13 cellular contexts compared by ENCODE assay signal in the genomic region with DNA sequence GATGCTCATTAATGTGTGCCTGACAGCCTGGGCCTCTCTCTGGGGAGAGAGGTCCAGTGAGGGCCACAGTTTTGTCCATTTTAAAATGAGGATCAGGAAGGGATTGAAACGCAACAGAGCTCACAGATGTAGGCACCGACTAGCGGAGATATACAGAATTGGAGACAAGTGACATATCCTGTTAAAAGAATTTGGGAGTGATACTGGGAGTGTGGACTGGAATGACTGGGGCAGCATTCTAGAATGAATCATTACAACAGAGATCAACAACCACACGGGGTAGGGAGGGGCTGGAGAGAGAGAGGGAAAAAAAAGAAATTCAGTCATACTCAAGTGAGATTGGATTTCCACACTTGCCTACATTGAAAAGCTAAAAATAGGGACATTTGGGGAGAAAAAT. TPM values are rescaled to one million over a fixed set of nuclear protein-coding genes. Genes with fewer than 3 reads are reported as not detected.
DNase-seq lines count a peak whose midpoint lies in the region; ATAC-seq and TF ChIP-seq lines count a peak whose summit lies in the region.
"Had no signal": no experiment of that assay in that cellular context is flagged by ENCODE, and none has a peak within 500 bp of the region (broad histone marks: within the 10 kb centered on the region; RNA-seq: fewer than 3 reads in every experiment).

No MANE protein-coding gene starts in this region.

- no peak overlapping the region for H3K27ac ChIP-seq in cardiac muscle cell

- H3K36me3 Mint-ChIP-seq in type B pancreatic cell = no peaks in the 10 kb centered on the region

- H3K4me3 ChIP-seq in cardiac muscle cell = no peak overlapping the region
- H3K4me3 ChIP-seq: tibial nerve had no signal

- no peak for ATAC-seq in left ventricle myocardium superior
- no peak for ATAC-seq in HG02938 (IDR thresholded peaks at IDR 0.05; ENCODE audit: unreplicated experiment)
- ATAC-seq in GM21576 (IDR thresholded peaks at IDR 0.05; ENCODE audit: unreplicated experiment) = no peak

- no peaks in the 10 kb centered on the region for H3K27me3 ChIP-seq in cardiac muscle cell

- peaks cover 2% of the 10 kb centered on the region for H3K4me1 ChIP-seq in cardiac muscle cell (ENCODE audit: low read depth)

- TF ChIP-seq CTCF in cardiac muscle cell (IDR thresholded peaks at IDR 0.05; ENCODE audit: low read depth, low read length) (peak; percentile 38), type B pancreatic cell (conservative IDR thresholded peaks at IDR 0.05) (peak; percentile 43)

- in situ Hi-C loops in SK-MEL-5 (cut with HindIII; ENCODE audit: low pct_unique_long_range_greater_than_20kb, low sequenced_read_pairs) = no loop called here

- intact Hi-C loops in left ventricle myocardium superior (cut with micrococcal nuclease) = no loop called here

- DNase-seq in cardiac muscle cell (ENCODE audit: low read depth in 1 of 2, low spot score in 1 of 2) (peak in 1 of 2 donors; percentile 66), left ventricle myocardium superior (no peak), SK-MEL-5 (ENCODE audit: low read depth, low spot score) (peak; percentile 44), foreskin melanocyte (peak; percentile 12), type B pancreatic cell (ENCODE audit: extremely low spot score, unreplicated experiment) (no peak), NCI-H2196 (lab: John Stamatoyannopoulos, UW; ENCODE audit: unreplicated experiment) (no peak)
- DNase-seq: activated CD8-positive, alpha-beta memory T cell treated with anti-CD3 and anti-CD28 coated beads, Interleukin-2, amount 50 U/mL, for 48 hours; naive B cell; NCI-H2171 treated with DMSO at 0.1 percent for 48 hours had no signal

- no peaks in the 10 kb centered on the region for H3K4me1 Mint-ChIP-seq in type B pancreatic cell (ENCODE audit: unreplicated experiment)

- no peaks in the 10 kb centered on the region for H3K9me3 ChIP-seq in cardiac muscle cell (ENCODE audit: low read depth)

- H3K27me3 Mint-ChIP-seq in type B pancreatic cell = peaks cover 61% of the 10 kb centered on the region

- H3K9me3 Mint-ChIP-seq in type B pancreatic cell = peaks cover 5% of the 10 kb centered on the region

- peak overlapping the region; percentile 56 for H3K4me3 Mint-ChIP-seq in type B pancreatic cell

- H3K36me3 ChIP-seq in cardiac muscle cell = no peaks in the 10 kb centered on the region
- H3K36me3 ChIP-seq: tibial nerve had no signal

- no peak overlapping the region for H3K27ac Mint-ChIP-seq in type B pancreatic cell
- H3K27ac Mint-ChIP-seq: naive B cell had no signal

RNA-seq across cellular contexts. Expression of a gene that starts 2.5 kb away (rescaled TPM):
- total RNA-seq in cardiac muscle cell (113 and 203 TPM in 2 replicates), left ventricle myocardium superior (244 TPM), type B pancreatic cell (ENCODE audit: low replicate concordance) (21.7 and 106 TPM in 2 replicates)
- polyA plus RNA-seq in cardiac muscle cell = 61.9 and 97.0 TPM in 2 replicates
- 0.24 TPM in 1 of 2 replicates, not detected in the other for total RNA-seq in SK-MEL-5 (2014; rRNA removed; shearing (Covaris generic))
- 0.05 TPM in 1 of 2 replicates, not detected in the other for polyA plus RNA-seq in SK-MEL-5 (2015; cell fraction: cytosol; rRNA removed)
- 0.09 TPM in 1 of 2 replicates, not detected in the other for polyA plus RNA-seq in SK-MEL-5 (2015; cell fraction: nucleus; rRNA removed)
- total RNA-seq: endothelial cell of umbilical vein had no signal

Comparison
In these comparisons a context has a peak if more than half of its experiments do, and no peak if none do; other contexts are left out.
1. DNase-seq: peak in SK-MEL-5 (single experiment) and foreskin melanocyte (single experiment); none in left ventricle myocardium superior (single experiment), type B pancreatic cell (single experiment) and NCI-H2196 (single experiment).
2. RNA of a gene that starts 2.5 kb away (total RNA-seq): 244 TPM in left ventricle myocardium superior (single experiment), 113 to 203 TPM in cardiac muscle cell and 21.7 to 106 TPM in type B pancreatic cell; 0.24 TPM in SK-MEL-5; every median in the first group is over 10 times any median in the second.